Comparison of ENCODE assay signal across 26 cellular contexts in the genomic region with DNA sequence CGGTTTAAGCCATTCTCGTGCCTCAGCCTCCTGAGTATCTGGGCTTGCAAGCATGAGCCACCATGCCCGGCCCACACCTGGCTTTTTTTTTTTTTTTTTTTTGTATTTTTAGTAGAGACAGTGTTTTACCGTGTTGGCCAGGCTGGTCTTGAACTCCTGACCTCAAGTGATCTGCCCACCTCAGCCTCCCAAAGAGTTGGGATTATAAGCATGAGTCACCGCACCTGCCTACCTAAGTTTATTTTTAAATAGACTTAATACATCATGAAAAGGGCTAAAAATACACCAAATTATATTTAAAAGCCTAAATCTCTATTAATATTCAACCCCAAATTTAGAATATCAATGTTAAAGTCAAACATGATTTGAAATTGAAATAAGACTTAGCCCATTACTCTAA.
"Had no signal": no experiment of that assay in that cellular context is flagged by ENCODE, and none has a peak within 500 bp of the region (broad histone marks: within the 10 kb centered on the region; RNA-seq: fewer than 3 reads in every experiment).

No MANE protein-coding gene starts in this region.

- H3K36me3 ChIP-seq: colonic mucosa, esophagus muscularis mucosa, esophagus squamous epithelium, gastrocnemius medialis, gastroesophageal sphincter, heart left ventricle, heart right ventricle had no signal

- H3K9me3 ChIP-seq: colonic mucosa, esophagus muscularis mucosa, esophagus squamous epithelium, gastrocnemius medialis, gastroesophageal sphincter, heart right ventricle had no signal

- H3K27me3 Mint-ChIP-seq: dendritic cell treated with granulocyte-macrophage colony-stimulating factor and Interleukin-4, amounts not matched to agents 40 ng/mL and 50 ng/mL, for 4 days; effector memory CD8-positive, alpha-beta T cell had no signal

- FAIRE-seq: colon, endothelial cell of umbilical vein had no signal

- DNase-seq: colonic mucosa; cortex of kidney; dermis blood vessel endothelial cell; dorsolateral prefrontal cortex; effector CD4-positive, alpha-beta T cell; effector CD8-positive, alpha-beta T cell; effector memory CD4-positive, alpha-beta T cell; effector memory CD8-positive, alpha-beta T cell; endodermal cell; erythroblast; esophagus squamous epithelium; foreskin fibroblast; foreskin keratinocyte; foreskin melanocyte; gastrocnemius medialis; glutamatergic neuron; heart left ventricle; heart right ventricle had no signal

- ATAC-seq: effector memory CD8-positive, alpha-beta T cell; esophagus mucosa; foreskin keratinocyte; gastrocnemius medialis; gastroesophageal sphincter; heart left ventricle; heart right ventricle had no signal

- H3K27ac Mint-ChIP-seq: dendritic cell treated with granulocyte-macrophage colony-stimulating factor and Interleukin-4, amounts not matched to agents 40 ng/mL and 50 ng/mL, for 4 days; effector memory CD8-positive, alpha-beta T cell; endodermal cell had no signal

- H3K4me1 ChIP-seq: colonic mucosa, esophagus muscularis mucosa, esophagus squamous epithelium, foreskin keratinocyte, gastrocnemius medialis, gastroesophageal sphincter, heart left ventricle, heart right ventricle had no signal

- H3K4me1 Mint-ChIP-seq: endodermal cell had no signal

- H3K4me3 ChIP-seq: colonic mucosa, coronary artery, dorsolateral prefrontal cortex, esophagus muscularis mucosa, esophagus squamous epithelium, gastrocnemius medialis, gastroesophageal sphincter, heart left ventricle, heart right ventricle had no signal

- H3K9me3 Mint-ChIP-seq: dendritic cell treated with granulocyte-macrophage colony-stimulating factor and Interleukin-4, amounts not matched to agents 40 ng/mL and 50 ng/mL, for 4 days; endodermal cell had no signal

- H3K27me3 ChIP-seq: colonic mucosa, dorsolateral prefrontal cortex, esophagus muscularis mucosa, esophagus squamous epithelium, foreskin keratinocyte, gastrocnemius medialis, heart left ventricle, heart right ventricle had no signal

- H3K4me3 Mint-ChIP-seq: dendritic cell treated with granulocyte-macrophage colony-stimulating factor and Interleukin-4, amounts not matched to agents 40 ng/mL and 50 ng/mL, for 4 days; effector memory CD8-positive, alpha-beta T cell; endodermal cell had no signal

- H3K27ac ChIP-seq: colonic mucosa, coronary artery, dorsolateral prefrontal cortex, epithelial cell of prostate, esophagus muscularis mucosa, esophagus squamous epithelium, foreskin keratinocyte, gastrocnemius medialis, gastroesophageal sphincter, heart left ventricle, heart right ventricle had no signal
